10 cellular contexts compared by ENCODE assay signal in genomic region chr4:12724520-12724919, GRCh38.
A peak's percentile ranks its signal among the peaks of the same experiment; 100 is the strongest.
DNase-seq lines count a peak whose midpoint lies in the region; ATAC-seq and TF ChIP-seq lines count a peak whose summit lies in the region.
"Had no signal": no experiment of that assay in that cellular context is flagged by ENCODE, and none has a peak within 500 bp of the region (broad histone marks: within the 10 kb centered on the region; RNA-seq: fewer than 3 reads in every experiment).

No MANE protein-coding gene starts in this region.

- POLR2A ChIA-PET in A673 (lab: Charles Lee; ENCODE audit: low non-redundant PET) (no interaction called here), T-cell (lab: Charles Lee) (no interaction called here)

- H3K4me1 Mint-ChIP-seq in T-cell: peaks cover 0 to 1% (median 0%) of the 10 kb centered on the region in 3 donors

- H3K27ac ChIP-seq in A673 (ENCODE audit: low read depth, low read length, poor library complexity, severe bottlenecking) (no peak overlapping the region), right atrium auricular region (no peak overlapping the region)
- H3K27ac ChIP-seq: ascending aorta had no signal

- TF ChIP-seq CTCF in A673 (conservative IDR thresholded peaks at IDR 0.05; ENCODE audit: low read depth, low read length) (peak; percentile 69), right atrium auricular region (IDR thresholded peaks at IDR 0.05) (peak; percentile 40 to 77)

- H3K36me3 Mint-ChIP-seq in T-cell: no peaks in the 10 kb centered on the region

- H3K4me3 Mint-ChIP-seq in T-cell: no peak overlapping the region

- no peak overlapping the region for H3K27ac Mint-ChIP-seq in T-cell

- intact Hi-C loops in A673 (cut with micrococcal nuclease; ENCODE audit: unreplicated experiment): no loop called here

- no peaks in the 10 kb centered on the region for H3K9me3 ChIP-seq in A673 (ENCODE audit: low read depth, low read length, poor library complexity, severe bottlenecking)
- no peaks in the 10 kb centered on the region for H3K9me3 ChIP-seq in right atrium auricular region
- H3K9me3 ChIP-seq: ascending aorta had no signal

- no peaks in the 10 kb centered on the region for H3K9me3 Mint-ChIP-seq in T-cell

- ATAC-seq in GM19351 (IDR thresholded peaks at IDR 0.05; ENCODE audit: unreplicated experiment): peak; percentile 50
- no peak for ATAC-seq in HG03108 (IDR thresholded peaks at IDR 0.05; ENCODE audit: unreplicated experiment)
- ATAC-seq in T-cell (replicated peaks in 1 of 4): no peak
- ATAC-seq in GM21737 (IDR thresholded peaks at IDR 0.05; ENCODE audit: unreplicated experiment): no peak
- ATAC-seq in GM18907 (IDR thresholded peaks at IDR 0.05; ENCODE audit: unreplicated experiment): no peak

- H3K27me3 Mint-ChIP-seq in T-cell: peaks cover 14 to 16% of the 10 kb centered on the region in 2 donors

- H3K4me1 ChIP-seq in A673 (ENCODE audit: insufficient read depth, low read length, poor library complexity, severe bottlenecking) (no peaks in the 10 kb centered on the region), right atrium auricular region (no peaks in the 10 kb centered on the region)
- H3K4me1 ChIP-seq: ascending aorta had no signal

- no TSS peak for BruUV-seq in A673 (replicated peaks; lab: Mats Ljungman, UMichigan)

- H3K36me3 ChIP-seq in A673 (ENCODE audit: insufficient read depth, low read length, poor library complexity, severe bottlenecking): no peaks in the 10 kb centered on the region
- no peaks in the 10 kb centered on the region for H3K36me3 ChIP-seq in right atrium auricular region
- H3K36me3 ChIP-seq: ascending aorta had no signal

- CTCF ChIA-PET in A673 (lab: Charles Lee) (no interaction called here), T-cell (lab: Charles Lee) (interaction anchor here in 1 of 2 donors (0.7 kb wide), 2 partner anchors 889 to 1851 kb away, joined by 3 read pairs; no protein-coding TSS in a partner anchor)

- DNase-seq in A673 (ENCODE audit: low spot score): peak; percentile 18
- peak; percentile 49 for DNase-seq in SKM-1 (lab: John Stamatoyannopoulos, UW; ENCODE audit: unreplicated experiment)
- no peak for DNase-seq in right atrium auricular region (ENCODE audit: low spot score)
- no peak for DNase-seq in T-cell
- DNase-seq: NCI-H1105 treated with DMSO at 0.1 percent for 48 hours had no signal

- H3K4me3 ChIP-seq in A673 (ENCODE audit: low read depth, low read length, poor library complexity, severe bottlenecking) (no peak overlapping the region), right atrium auricular region (peak overlapping the region in 1 of 2 donors; percentile 2)
- H3K4me3 ChIP-seq: ascending aorta had no signal

- H3K27me3 ChIP-seq in A673 (replicated peaks; ENCODE audit: insufficient read depth, low read depth, low read length, poor library complexity): no peaks in the 10 kb centered on the region
- no peaks in the 10 kb centered on the region for H3K27me3 ChIP-seq in right atrium auricular region
- H3K27me3 ChIP-seq: ascending aorta had no signal

Comparison
In these comparisons a context has a peak if more than half of its experiments do, and no peak if none do; other contexts are left out.
1. DNase-seq: peak in A673 (single experiment) and SKM-1 (single experiment); none in right atrium auricular region (single experiment) and T-cell (0 of 34).